23 cellular contexts compared by ENCODE assay signal in genomic region chrX:130124577-130124976, GRCh38. TPM values are rescaled to one million over a fixed set of nuclear protein-coding genes. Genes with fewer than 3 reads are reported as not detected.
A peak's percentile ranks its signal among the peaks of the same experiment; 100 is the strongest.
DNase-seq lines count a peak whose midpoint lies in the region; ATAC-seq and TF ChIP-seq lines count a peak whose summit lies in the region.
"Had no signal": no experiment of that assay in that cellular context is flagged by ENCODE, and none has a peak within 500 bp of the region (broad histone marks: within the 10 kb centered on the region; RNA-seq: fewer than 3 reads in every experiment).

No MANE protein-coding gene starts in this region.

- ATAC-seq in right cardiac atrium, result no peak
- no peak for ATAC-seq in Right ventricle myocardium inferior
- ATAC-seq in HG03095 (IDR thresholded peaks at IDR 0.05; ENCODE audit: unreplicated experiment), result no peak
- ATAC-seq in aorta (ENCODE audit: low FRiP score), result no peak
- ATAC-seq: left lung had no signal

- H3K27ac ChIP-seq in right cardiac atrium (ENCODE audit: low read length) (peak overlapping the region; percentile 86), epithelial cell of prostate (peak overlapping the region; percentile 72), trophoblast cell (ENCODE audit: low read depth, low read length) (peak overlapping the region; percentile 92), vagina (peak overlapping the region; percentile 57), osteoblast (ENCODE audit: low read depth, low read length) (no peak overlapping the region), aorta (ENCODE audit: low read depth in 1 of 2, low read length in 2 of 2) (no peak overlapping the region)
- H3K27ac ChIP-seq: colonic mucosa, left lung, upper lobe of right lung, VCaP had no signal

- no peaks in the 10 kb centered on the region for H4K20me1 ChIP-seq in osteoblast (ENCODE audit: insufficient read depth, low read length)

- H3K79me1 ChIP-seq in trophoblast cell (ENCODE audit: low read length), result peaks cover 24% of the 10 kb centered on the region

- H3K9me3 ChIP-seq in right cardiac atrium (ENCODE audit: control insufficient read depth, low read length) (no peaks in the 10 kb centered on the region), trophoblast cell (ENCODE audit: insufficient read depth, low read depth, low read length) (no peaks in the 10 kb centered on the region), vagina (no peaks in the 10 kb centered on the region), osteoblast (ENCODE audit: low read depth, low read length) (no peaks in the 10 kb centered on the region), aorta (ENCODE audit: control insufficient read depth, low read length) (no peaks in the 10 kb centered on the region)
- H3K9me3 ChIP-seq: colonic mucosa, gastrocnemius medialis, left lung, upper lobe of right lung had no signal

- WGBS in right cardiac atrium, result 70% methylated on average over 4 of the region's 4 CpGs
- WGBS in trophoblast cell (ENCODE audit: extremely low coverage, insufficient coverage, insufficient read length), result no CpG with 5 or more reads among the region's 4 CpGs
- 59 to 86% methylated on average over 4 of the region's 4 CpGs for WGBS in aorta, 2 donors

- H2BK120ac ChIP-seq in trophoblast cell (ENCODE audit: insufficient read depth, low read length, poor library complexity), result peak overlapping the region; percentile 36

- no peak overlapping the region for H3K9ac ChIP-seq in trophoblast cell (ENCODE audit: low read length)

- peak overlapping the region; percentile 87 for H2BK5ac ChIP-seq in trophoblast cell (ENCODE audit: low read depth, low read length, poor library complexity)

- H2AFZ ChIP-seq in trophoblast cell (ENCODE audit: insufficient read depth, low read length, poor library complexity), result no peak overlapping the region
- no peak overlapping the region for H2AFZ ChIP-seq in osteoblast (ENCODE audit: low read length)

- H4K91ac ChIP-seq in trophoblast cell (ENCODE audit: low read depth, low read length), result peak overlapping the region; percentile 84

- H3K4me1 ChIP-seq in right cardiac atrium (ENCODE audit: control insufficient read depth, insufficient read depth, low read length), result peaks cover 9% of the 10 kb centered on the region
- peaks cover 20 to 32% of the 10 kb centered on the region in 2 experiments for H3K4me1 ChIP-seq in trophoblast cell (ENCODE audit: control insufficient read depth in 1 of 2, insufficient read depth in 2 of 2, low read length in 2 of 2)
- H3K4me1 ChIP-seq in vagina, result peaks cover 7% of the 10 kb centered on the region
- peaks cover under 1% of the 10 kb centered on the region for H3K4me1 ChIP-seq in osteoblast (ENCODE audit: insufficient read depth, low read length)
- no peaks in the 10 kb centered on the region for H3K4me1 ChIP-seq in aorta (ENCODE audit: control insufficient read depth in 1 of 2, insufficient read depth in 2 of 2, low read length in 2 of 2)
- H3K4me1 ChIP-seq: colonic mucosa had no signal

- peak overlapping the region; percentile 80 for H3K14ac ChIP-seq in trophoblast cell (ENCODE audit: low read length)

- no peak overlapping the region for H3K18ac ChIP-seq in trophoblast cell (ENCODE audit: low read length)

- peak overlapping the region; percentile 58 for H2AK5ac ChIP-seq in trophoblast cell (ENCODE audit: low read length)

- H4K8ac ChIP-seq in trophoblast cell (ENCODE audit: low read depth, low read length), result peak overlapping the region; percentile 43

- H3K23ac ChIP-seq in trophoblast cell (ENCODE audit: low read length), result no peak overlapping the region

- H3K4me2 ChIP-seq in trophoblast cell (ENCODE audit: low read length) (peak overlapping the region; percentile 25), osteoblast (ENCODE audit: insufficient read depth, low read length) (no peak overlapping the region)

- no peak for TF ChIP-seq CTCF in vagina (IDR thresholded peaks at IDR 0.05)
- no peak for TF ChIP-seq CTCF in osteoblast (IDR thresholded peaks at IDR 0.05; ENCODE audit: extremely low read depth, low read depth, low read length)

- H3K36me3 ChIP-seq in trophoblast cell (ENCODE audit: control insufficient read depth in 1 of 2, insufficient read depth in 2 of 2, low read length in 2 of 2) (peaks cover 7 to 8% of the 10 kb centered on the region in 2 experiments), vagina (no peaks in the 10 kb centered on the region), osteoblast (ENCODE audit: insufficient read depth, low read length) (peaks cover 3% of the 10 kb centered on the region), aorta (ENCODE audit: control insufficient read depth in 1 of 2, insufficient read depth in 2 of 2, low read length in 1 of 2) (peaks cover 0 to 3% of the 10 kb centered on the region in 2 donors)
- H3K36me3 ChIP-seq: colonic mucosa had no signal

- H3K79me2 ChIP-seq in trophoblast cell (ENCODE audit: control insufficient read depth, insufficient read depth, low read length, poor library complexity), result peaks cover 5% of the 10 kb centered on the region
- no peaks in the 10 kb centered on the region for H3K79me2 ChIP-seq in osteoblast (ENCODE audit: insufficient read depth, low read length)

- no peak overlapping the region for H4K12ac ChIP-seq in trophoblast cell (ENCODE audit: low read depth, low read length)

- intact Hi-C loops in right cardiac atrium (cut with DNase I) (no loop called here), Right ventricle myocardium inferior (cut with DNase I) (loop anchor here (2.0 kb wide), 1 partner anchor 40 kb away; the partner anchor contains the start of gene AIFM1), vagina (cut with DNase I) (loop anchor here (5.0 kb wide), 1 partner anchor 48 kb away; the partner anchor contains the start of gene RAB33A), aorta (cut with DNase I) (loop anchor here in 1 of 2 donors (10.0 kb wide), 1 partner anchor 50 kb away; no protein-coding TSS in a partner anchor)

- H3K4ac ChIP-seq in trophoblast cell (ENCODE audit: low read depth, low read length), result no peak overlapping the region

- DNase-seq in right cardiac atrium (no peak), Right ventricle myocardium inferior (ENCODE audit: missing footprints) (no peak), epithelial cell of prostate (ENCODE audit: low read depth, low spot score) (no peak), trophoblast cell (peak in 1 of 2 donors; percentile 38), vagina (ENCODE audit: extremely low spot score in 2 of 2) (no peak), osteoblast (ENCODE audit: insufficient read length, low spot score, missing footprints) (no peak), aorta (no peak)
- DNase-seq: ACHN; activated CD4-positive, alpha-beta T cell treated with anti-CD3 and anti-CD28 coated beads, Interleukin-2, amount 50 U/mL, for 4 hours; activated naive CD4-positive, alpha-beta T cell; colonic mucosa; DMS153; left lung; naive B cell; NCI-H2029; NK-92 treated with Interleukin-12 subunit alpha and Interleukin-12 subunit beta, amount 100 ng/mL, for 24 hours; T-helper 1 cell; upper lobe of right lung had no signal

- peak overlapping the region; percentile 98 for H2BK12ac ChIP-seq in trophoblast cell (ENCODE audit: low read length)

- H3K27me3 ChIP-seq in right cardiac atrium (ENCODE audit: control insufficient read depth, insufficient read depth) (no peaks in the 10 kb centered on the region), trophoblast cell (ENCODE audit: insufficient read depth, low read length) (no peaks in the 10 kb centered on the region), vagina (no peaks in the 10 kb centered on the region), osteoblast (ENCODE audit: insufficient read depth, low read length) (no peaks in the 10 kb centered on the region), aorta (ENCODE audit: control insufficient read depth in 1 of 2, insufficient read depth in 2 of 2, low read length in 1 of 2) (no peaks in the 10 kb centered on the region)
- H3K27me3 ChIP-seq: colonic mucosa, gastrocnemius medialis, left lung, upper lobe of right lung had no signal

- H3K4me3 ChIP-seq in right cardiac atrium (ENCODE audit: low read length) (no peak overlapping the region), trophoblast cell (ENCODE audit: low read depth, low read length) (no peak overlapping the region), vagina (no peak overlapping the region), osteoblast (ENCODE audit: insufficient read depth, low read length) (no peak overlapping the region), aorta (ENCODE audit: low read length in 2 of 2) (no peak overlapping the region)
- H3K4me3 ChIP-seq: colonic mucosa, gastrocnemius medialis, left lung, upper lobe of right lung had no signal

- TF ChIP-seq POLR2A in vagina (IDR thresholded peaks at IDR 0.05), result no peak

RNA-seq across cellular contexts. Expression of gene ELF4, which starts 14.3 kb away (rescaled TPM):
- total RNA-seq in right cardiac atrium (1 to 10 TPM; 3.1 to 5.6 (median 3.9) TPM), Right ventricle myocardium inferior (2.8 TPM), vagina (14.7 TPM), osteoblast (24.8 and 25.0 TPM in 2 replicates), aorta (10 to 100 TPM; 14.5 to 20.8 TPM)
- polyA plus RNA-seq in right cardiac atrium (1.7 TPM), aorta (1 to 10 TPM; 3.6 to 4.5 TPM)
- 26.2 and 27.5 TPM in 2 replicates for polyA plus RNA-seq in trophoblast cell (2013)

RNA-seq across cellular contexts. Expression of gene AIFM1, which starts 41.1 kb away (rescaled TPM):
- total RNA-seq in right cardiac atrium (100 to 1,000 TPM in 1 of 4 donors, 10 to 100 TPM in 3; 82.0 to 102 (median 89.9) TPM), Right ventricle myocardium inferior (132 TPM), vagina (14.2 TPM), osteoblast (13.8 and 15.2 TPM in 2 replicates), aorta (10 to 100 TPM; 12.7 to 16.8 TPM)
- polyA plus RNA-seq in right cardiac atrium (129 TPM), aorta (10 to 100 TPM; 15.7 to 17.0 TPM)
- 25.7 and 25.9 TPM in 2 replicates for polyA plus RNA-seq in trophoblast cell (2013)

RNA-seq across cellular contexts. Expression of gene RAB33A, which starts 47.2 kb away (rescaled TPM):
- total RNA-seq in right cardiac atrium (10 to 100 TPM in 3 of 4 donors, 1 to 10 TPM in 1; 9.8 to 21.9 (median 18.9) TPM), Right ventricle myocardium inferior (0.32 TPM), vagina (0.98 TPM), osteoblast (6.2 and 8.0 TPM in 2 replicates), aorta (1 to 10 TPM in 1 of 2 donors, under 1 TPM in 1; 0.69 to 1.8 TPM)
- polyA plus RNA-seq in right cardiac atrium (11.3 TPM), aorta (under 1 TPM; 0.64 to 0.88 TPM)
- polyA plus RNA-seq in trophoblast cell (2013), result 1.0 and 1.1 TPM in 2 replicates
- total RNA-seq: gastrocnemius medialis, H4, NCI-H460 had no signal

Comparison
In these comparisons a context has a peak if more than half of its experiments do, and no peak if none do; other contexts are left out.
1. intact Hi-C loops: an anchor here in Right ventricle myocardium inferior (2.0 kb wide) and vagina (5.0 kb wide); none called in right cardiac atrium.
2. H3K27ac ChIP-seq: peak in right cardiac atrium (single experiment), epithelial cell of prostate (single experiment), trophoblast cell (single experiment) and vagina (single experiment); none in osteoblast (single experiment) and aorta (0 of 2).